ENCODE assay signal across 34 cellular contexts in the genomic region with DNA sequence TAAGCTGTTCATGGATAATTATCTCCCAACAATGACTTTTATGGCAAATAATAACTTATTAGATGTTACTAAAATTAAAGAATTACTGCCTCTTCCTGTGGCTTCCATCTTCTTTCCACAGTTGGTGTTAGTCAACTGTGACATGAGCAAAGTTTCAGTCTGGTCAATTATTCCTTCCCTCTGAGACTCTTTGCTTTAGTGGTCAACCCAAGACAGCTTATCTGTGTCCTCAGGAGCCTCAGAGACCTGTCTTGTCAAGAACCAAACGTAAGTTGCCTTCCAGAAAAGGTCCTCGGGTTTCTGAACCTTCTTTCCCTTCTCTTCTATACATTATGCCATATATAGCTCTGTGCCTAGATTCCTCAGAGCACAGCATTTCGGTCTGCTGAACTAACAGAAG.
"Had no signal": no experiment of that assay in that cellular context is flagged by ENCODE, and none has a peak within 500 bp of the region (broad histone marks: within the 10 kb centered on the region; RNA-seq: fewer than 3 reads in every experiment).

No MANE protein-coding gene starts in this region.

- H3K27me3 ChIP-seq: ascending aorta, breast epithelium, cardiac muscle cell, colonic mucosa, foreskin keratinocyte, gastrocnemius medialis had no signal

- DNase-seq: activated B cell treated with CpG ODN at 0.5 μM for 24 hours; activated CD4-positive, alpha-beta memory T cell treated with anti-CD3 and anti-CD28 coated beads for 36 hours; activated CD4-positive, alpha-beta T cell treated with anti-CD3 and anti-CD28 coated beads for 48 hours; activated CD8-positive, alpha-beta memory T cell treated with anti-CD3 and anti-CD28 coated beads, Interleukin-2, amount 10 ng/mL, durations not matched to agents 7 days and 5 days; activated CD8-positive, alpha-beta memory T cell treated with anti-CD3 and anti-CD28 coated beads, Interleukin-2, amount 50 U/mL, for 4 hours; activated CD8-positive, alpha-beta T cell treated with anti-CD3 and anti-CD28 coated beads, Interleukin-2, amount 10 ng/mL, durations not matched to agents 7 days and 5 days; activated gamma-delta T cell; activated naive CD4-positive, alpha-beta T cell; activated naive CD4-positive, alpha-beta T cell treated with anti-CD3 and anti-CD28 coated beads, Interleukin-2, amount 10 ng/mL, durations not matched to agents 7 days and 5 days; activated naive CD8-positive, alpha-beta T cell treated with anti-CD3 and anti-CD28 coated beads, Interleukin-2, amount 10 ng/mL, durations not matched to agents 7 days and 5 days; activated T-cell treated with anti-CD3 and anti-CD28 coated beads for 4 hours; activated T-cell treated with anti-CD3 and anti-CD28 coated beads, Interleukin-2, amount 50 U/mL, for 24 hours; activated T-cell treated with anti-CD3 and anti-CD28 coated beads, Interleukin-2, amount 50 U/mL, for 72 hours; central memory CD4-positive, alpha-beta T cell; cerebellar nuclear complex; colonic mucosa; effector memory CD4-positive, alpha-beta T cell; endodermal cell; foreskin keratinocyte; gastrocnemius medialis; glutamatergic neuron; heart left ventricle; T-helper 1 cell; T-helper 17 cell; T1000; WERI-Rb-1 had no signal

- H3K9me3 Mint-ChIP-seq: endodermal cell; T-helper 2 cell treated with Interferon-gamma antibody and Interleukin-4, amounts not matched to agents 5 μg/mL and 100 μg/mL, for 36 hours had no signal

- H3K27ac Mint-ChIP-seq: activated B cell treated with CpG ODN at 0.5 μM for 24 hours; activated CD4-positive, alpha-beta memory T cell treated with anti-CD3 and anti-CD28 coated beads for 36 hours; activated CD8-positive, alpha-beta memory T cell treated with anti-CD3 and anti-CD28 coated beads, Interleukin-2, amount 10 ng/mL, durations not matched to agents 7 days and 5 days; activated CD8-positive, alpha-beta T cell treated with anti-CD3 and anti-CD28 coated beads, Interleukin-2, amount 10 ng/mL, durations not matched to agents 7 days and 5 days; activated naive CD4-positive, alpha-beta T cell treated with anti-CD3 and anti-CD28 coated beads, Interleukin-2, amount 10 ng/mL, durations not matched to agents 7 days and 5 days; activated naive CD4-positive, alpha-beta T cell treated with anti-CD3 and anti-CD28 coated beads, Interleukin-2, amount 50 U/mL, for 72 hours; activated naive CD8-positive, alpha-beta T cell treated with anti-CD3 and anti-CD28 coated beads, Interleukin-2, amount 10 ng/mL, durations not matched to agents 7 days and 5 days; activated T-cell treated with anti-CD3 and anti-CD28 coated beads, Interleukin-2, amount 50 U/mL, for 24 hours; activated T-cell treated with anti-CD3 and anti-CD28 coated beads, Interleukin-2, amount 50 U/mL, for 72 hours; brain; endodermal cell; T-helper 17 cell; T-helper 2 cell treated with Interferon-gamma antibody and Interleukin-4, amounts not matched to agents 5 μg/mL and 100 μg/mL, for 36 hours had no signal

- H3K36me3 ChIP-seq: ascending aorta, breast epithelium, cardiac muscle cell, colonic mucosa, gastrocnemius medialis, heart left ventricle, WERI-Rb-1 had no signal

- H3K4me1 Mint-ChIP-seq: activated B cell treated with CpG ODN at 0.5 μM for 24 hours; activated CD8-positive, alpha-beta memory T cell treated with anti-CD3 and anti-CD28 coated beads, Interleukin-2, amount 10 ng/mL, durations not matched to agents 7 days and 5 days; activated naive CD4-positive, alpha-beta T cell treated with anti-CD3 and anti-CD28 coated beads, Interleukin-2, amount 10 ng/mL, durations not matched to agents 7 days and 5 days; activated naive CD8-positive, alpha-beta T cell treated with anti-CD3 and anti-CD28 coated beads, Interleukin-2, amount 10 ng/mL, durations not matched to agents 7 days and 5 days; brain; endodermal cell; T-helper 17 cell had no signal

- ATAC-seq: activated CD4-positive, CD25-positive, alpha-beta regulatory T cell treated with anti-CD3 and anti-CD28 coated beads, Interleukin-2, amount 50 U/mL, for 24 hours; activated CD8-positive, alpha-beta memory T cell treated with anti-CD3 and anti-CD28 coated beads, Interleukin-2, amount 10 ng/mL, durations not matched to agents 7 days and 5 days; activated CD8-positive, alpha-beta T cell treated with anti-CD3 and anti-CD28 coated beads, Interleukin-2, amount 10 ng/mL, durations not matched to agents 7 days and 5 days; activated naive CD4-positive, alpha-beta T cell treated with anti-CD3 and anti-CD28 coated beads, Interleukin-2, amount 50 U/mL, for 72 hours; activated T-cell treated with anti-CD3 and anti-CD28 coated beads, Interleukin-2, amount 50 U/mL, for 72 hours; esophagus mucosa; gastrocnemius medialis; heart left ventricle; T-helper 17 cell had no signal

- H3K4me1 ChIP-seq: ascending aorta, breast epithelium, colonic mucosa, foreskin keratinocyte, gastrocnemius medialis, heart left ventricle had no signal

- H3K27me3 Mint-ChIP-seq: activated B cell treated with CpG ODN at 0.5 μM for 24 hours; activated CD4-positive, alpha-beta memory T cell treated with anti-CD3 and anti-CD28 coated beads for 36 hours; activated CD8-positive, alpha-beta memory T cell treated with anti-CD3 and anti-CD28 coated beads, Interleukin-2, amount 10 ng/mL, durations not matched to agents 7 days and 5 days; activated naive CD4-positive, alpha-beta T cell treated with anti-CD3 and anti-CD28 coated beads, Interleukin-2, amount 10 ng/mL, durations not matched to agents 7 days and 5 days; activated naive CD8-positive, alpha-beta T cell treated with anti-CD3 and anti-CD28 coated beads, Interleukin-2, amount 10 ng/mL, durations not matched to agents 7 days and 5 days; activated T-cell treated with anti-CD3 and anti-CD28 coated beads, Interleukin-2, amount 50 U/mL, for 24 hours; T-helper 17 cell had no signal

- H3K27ac ChIP-seq: ascending aorta, breast epithelium, cardiac muscle cell, colonic mucosa, foreskin keratinocyte, gastrocnemius medialis, heart left ventricle, WERI-Rb-1 had no signal

- H3K4me3 ChIP-seq: ascending aorta, breast epithelium, cardiac muscle cell, colonic mucosa, gastrocnemius medialis, heart left ventricle had no signal

- H3K9me3 ChIP-seq: ascending aorta, breast epithelium, colonic mucosa, gastrocnemius medialis had no signal

- H3K36me3 Mint-ChIP-seq: activated CD4-positive, alpha-beta memory T cell treated with anti-CD3 and anti-CD28 coated beads for 36 hours; activated CD8-positive, alpha-beta memory T cell treated with anti-CD3 and anti-CD28 coated beads, Interleukin-2, amount 10 ng/mL, durations not matched to agents 7 days and 5 days; activated naive CD4-positive, alpha-beta T cell treated with anti-CD3 and anti-CD28 coated beads, Interleukin-2, amount 10 ng/mL, durations not matched to agents 7 days and 5 days; activated naive CD4-positive, alpha-beta T cell treated with anti-CD3 and anti-CD28 coated beads, Interleukin-2, amount 50 U/mL, for 72 hours; activated naive CD8-positive, alpha-beta T cell treated with anti-CD3 and anti-CD28 coated beads, Interleukin-2, amount 10 ng/mL, durations not matched to agents 7 days and 5 days; brain had no signal

- H3K4me3 Mint-ChIP-seq: activated B cell treated with CpG ODN at 0.5 μM for 24 hours; activated CD4-positive, alpha-beta memory T cell treated with anti-CD3 and anti-CD28 coated beads for 36 hours; activated CD8-positive, alpha-beta memory T cell treated with anti-CD3 and anti-CD28 coated beads, Interleukin-2, amount 10 ng/mL, durations not matched to agents 7 days and 5 days; activated CD8-positive, alpha-beta T cell treated with anti-CD3 and anti-CD28 coated beads, Interleukin-2, amount 10 ng/mL, durations not matched to agents 7 days and 5 days; activated naive CD4-positive, alpha-beta T cell treated with anti-CD3 and anti-CD28 coated beads, Interleukin-2, amount 10 ng/mL, durations not matched to agents 7 days and 5 days; activated naive CD8-positive, alpha-beta T cell treated with anti-CD3 and anti-CD28 coated beads, Interleukin-2, amount 10 ng/mL, durations not matched to agents 7 days and 5 days; activated T-cell treated with anti-CD3 and anti-CD28 coated beads, Interleukin-2, amount 50 U/mL, for 24 hours; activated T-cell treated with anti-CD3 and anti-CD28 coated beads, Interleukin-2, amount 50 U/mL, for 72 hours; brain; endodermal cell; T-helper 17 cell; T-helper 2 cell treated with Interferon-gamma antibody and Interleukin-4, amounts not matched to agents 5 μg/mL and 100 μg/mL, for 36 hours had no signal
